26 cellular contexts compared by ENCODE assay signal in the genomic region with DNA sequence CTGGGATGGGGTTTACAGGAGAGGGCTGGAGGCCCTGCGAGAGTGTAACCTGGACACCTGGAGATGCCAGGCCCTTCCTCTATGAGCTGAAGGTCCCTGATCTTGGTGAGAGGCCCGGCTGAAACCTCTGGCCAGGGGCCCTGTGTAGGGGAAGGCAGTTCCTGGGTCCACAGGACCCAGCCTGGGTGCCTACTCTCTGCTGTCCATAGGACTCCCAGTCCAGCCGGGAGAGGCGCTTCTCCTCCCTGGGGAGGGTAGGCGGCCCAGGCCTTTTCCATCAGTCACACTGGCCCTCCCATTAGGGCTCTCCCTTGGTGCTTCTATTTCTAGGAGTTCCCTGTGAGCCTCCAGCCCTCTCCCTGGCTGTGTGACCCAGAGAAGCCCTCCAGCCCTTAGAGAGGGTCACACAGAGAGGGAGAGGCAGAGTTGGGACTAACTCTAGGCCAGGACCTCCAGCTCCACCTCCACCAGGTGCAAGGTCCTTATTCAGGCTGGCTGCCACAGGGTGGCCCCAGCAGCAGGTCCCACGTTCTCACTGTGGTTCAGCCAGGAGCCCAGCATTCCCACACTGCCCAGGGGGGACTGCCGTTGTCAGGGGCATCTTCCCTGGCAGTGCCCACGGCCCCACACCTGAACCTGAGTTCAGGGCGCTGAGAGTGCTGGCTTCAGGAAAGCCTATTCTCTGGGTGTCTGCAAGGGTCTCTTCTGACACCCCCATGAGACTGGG.
DNase-seq lines count a peak whose midpoint lies in the region; ATAC-seq and TF ChIP-seq lines count a peak whose summit lies in the region.
"Had no signal": no experiment of that assay in that cellular context is flagged by ENCODE, and none has a peak within 500 bp of the region (broad histone marks: within the 10 kb centered on the region; RNA-seq: fewer than 3 reads in every experiment).

No MANE protein-coding gene starts in this region.

- peaks cover 9% of the 10 kb centered on the region for H3K4me1 Mint-ChIP-seq in CD8-positive, alpha-beta T cell (ENCODE audit: low read depth)

- CTCF ChIA-PET in CD8-positive, alpha-beta T cell (lab: Charles Lee): interaction anchor here (0.7 to 3.1 kb wide), 2 partner anchors 48 to 233 kb away, joined by 3 to 17 read pairs; no protein-coding TSS in a partner anchor

- no peak for TF ChIP-seq CTCF in transverse colon (IDR thresholded peaks at IDR 0.05)
- TF ChIP-seq CTCF in CD8-positive, alpha-beta T cell (IDR thresholded peaks at IDR 0.05): no peak

- H3K4me3 ChIP-seq in transverse colon: no peak overlapping the region
- H3K4me3 ChIP-seq in CD8-positive, alpha-beta T cell (ENCODE audit: low read depth, low read length): no peak overlapping the region
- H3K4me3 ChIP-seq: gastrocnemius medialis had no signal

- ATAC-seq in CD8-positive, alpha-beta T cell: no peak
- ATAC-seq: esophagus mucosa; gastrocnemius medialis; HCT116; naive thymus-derived CD8-positive, alpha-beta T cell had no signal

- no peak overlapping the region for H3K27ac Mint-ChIP-seq in CD8-positive, alpha-beta T cell
- H3K27ac Mint-ChIP-seq: activated B cell treated with CpG ODN at 0.5 μM for 24 hours; activated naive CD4-positive, alpha-beta T cell treated with anti-CD3 and anti-CD28 coated beads, Interleukin-2, amount 50 U/mL, for 24 hours; memory B cell had no signal

- H3K27me3 ChIP-seq in transverse colon: no peaks in the 10 kb centered on the region
- peaks cover 7% of the 10 kb centered on the region for H3K27me3 ChIP-seq in CD8-positive, alpha-beta T cell (ENCODE audit: insufficient read depth, low read length)
- H3K27me3 ChIP-seq: gastrocnemius medialis had no signal

- H3K9me3 Mint-ChIP-seq in CD8-positive, alpha-beta T cell: no peaks in the 10 kb centered on the region
- H3K9me3 Mint-ChIP-seq: activated B cell treated with CpG ODN at 0.5 μM for 24 hours; activated naive CD4-positive, alpha-beta T cell treated with anti-CD3 and anti-CD28 coated beads, Interleukin-2, amount 50 U/mL, for 24 hours; memory B cell; naive thymus-derived CD8-positive, alpha-beta T cell had no signal

- H3K4me1 ChIP-seq in transverse colon: peaks cover 7 to 22% (median 12%) of the 10 kb centered on the region in 4 donors
- peaks cover 7% of the 10 kb centered on the region for H3K4me1 ChIP-seq in CD8-positive, alpha-beta T cell (ENCODE audit: insufficient read depth, low read length)

- H3K27me3 Mint-ChIP-seq in CD8-positive, alpha-beta T cell (ENCODE audit: low read depth): peaks cover 26% of the 10 kb centered on the region

- peak; percentile 48 for DNase-seq in activated CD8-positive, alpha-beta memory T cell treated with anti-CD3 and anti-CD28 coated beads for 24 hours
- DNase-seq in activated CD8-positive, alpha-beta memory T cell treated with anti-CD3 and anti-CD28 coated beads, Interleukin-2, amount 50 U/mL, for 4 hours: no peak
- DNase-seq in ecto neural progenitor cell (ENCODE audit: low spot score) (peak; percentile 38), mesenteric fat pad (ENCODE audit: low spot score) (peak; percentile 87), transverse colon (peak; percentile 6), H4 (ENCODE audit: low spot score) (no peak)
- DNase-seq in activated CD4-positive, alpha-beta T cell treated with anti-CD3 and anti-CD28 coated beads, Interleukin-2, amount 50 U/mL, for 1 hour: no peak
- no peak for DNase-seq in CD8-positive, alpha-beta T cell
- DNase-seq: 8988T; activated B cell treated with CpG ODN at 0.5 μM for 24 hours; AML-193; DMS53; effector memory CD4-positive, alpha-beta T cell; gastrocnemius medialis; GF-D8; KG1; kidney; naive thymus-derived CD8-positive, alpha-beta T cell; NCI-H146; NCI-H2171 treated with DMSO at 0.1 percent for 48 hours; NCI-H526 had no signal

- no peak for TF ChIP-seq EP300 in transverse colon (IDR thresholded peaks at IDR 0.05; ENCODE audit: low read depth)

- no peaks in the 10 kb centered on the region for H3K36me3 Mint-ChIP-seq in CD8-positive, alpha-beta T cell
- H3K36me3 Mint-ChIP-seq: activated naive CD4-positive, alpha-beta T cell treated with anti-CD3 and anti-CD28 coated beads, Interleukin-2, amount 50 U/mL, for 24 hours; memory B cell had no signal

- H3K27ac ChIP-seq in transverse colon: no peak overlapping the region
- H3K27ac ChIP-seq in CD8-positive, alpha-beta T cell (ENCODE audit: low read depth, low read length): no peak overlapping the region
- H3K27ac ChIP-seq: gastrocnemius medialis, RWPE1 had no signal

- WGBS in transverse colon (ENCODE audit: low coverage in 1 of 2), 2 donors: 95% methylated on average over 9 of the region's 9 CpGs; no CpG with 5 or more reads in 1 of the 2 donors

- intact Hi-C loops in transverse colon (cut with DNase I; ENCODE audit: low total_unique reads): loop anchor here (5.0 kb wide), 1 partner anchor 232 kb away; no protein-coding TSS in a partner anchor
- intact Hi-C loops in CD8-positive, alpha-beta T cell (cut with DNase I, micrococcal nuclease): no loop called here

- no peaks in the 10 kb centered on the region for H3K9me3 ChIP-seq in transverse colon
- no peaks in the 10 kb centered on the region for H3K9me3 ChIP-seq in CD8-positive, alpha-beta T cell (ENCODE audit: low read length)
- H3K9me3 ChIP-seq: gastrocnemius medialis had no signal

- no peaks in the 10 kb centered on the region for H3K36me3 ChIP-seq in transverse colon
- no peaks in the 10 kb centered on the region for H3K36me3 ChIP-seq in CD8-positive, alpha-beta T cell (ENCODE audit: insufficient read depth, low read length)
- H3K36me3 ChIP-seq: gastrocnemius medialis had no signal

- in situ Hi-C loops in transverse colon (cut with MboI; ENCODE audit: low pct_ligation_motif_present in 1 of 4, low pct_unique_long_range_greater_than_20kb in 1 of 4, low sequenced_read_pairs in 3 of 4): loop anchor here in 1 of 4 donors (10.0 kb wide), 1 partner anchor 64 kb away; no protein-coding TSS in a partner anchor

- POLR2A ChIA-PET in CD8-positive, alpha-beta T cell (lab: Charles Lee): no interaction called here

- TF ChIP-seq POLR2A in transverse colon (IDR thresholded peaks at IDR 0.05): no peak

- no peak overlapping the region for H3K4me3 Mint-ChIP-seq in CD8-positive, alpha-beta T cell
- H3K4me3 Mint-ChIP-seq: activated B cell treated with CpG ODN at 0.5 μM for 24 hours; activated naive CD4-positive, alpha-beta T cell treated with anti-CD3 and anti-CD28 coated beads, Interleukin-2, amount 50 U/mL, for 24 hours; memory B cell; naive thymus-derived CD8-positive, alpha-beta T cell had no signal

Comparison
In these comparisons a context has a peak if more than half of its experiments do, and no peak if none do; other contexts are left out.
1. DNase-seq: peak in activated CD8-positive, alpha-beta memory T cell treated with anti-CD3 and anti-CD28 coated beads for 24 hours (single experiment), ecto neural progenitor cell (single experiment), mesenteric fat pad (single experiment) and transverse colon (single experiment); none in activated CD8-positive, alpha-beta memory T cell treated with anti-CD3 and anti-CD28 coated beads, Interleukin-2, amount 50 U/mL, for 4 hours (single experiment), activated CD4-positive, alpha-beta T cell treated with anti-CD3 and anti-CD28 coated beads, Interleukin-2, amount 50 U/mL, for 1 hour (single experiment), CD8-positive, alpha-beta T cell (0 of 7) and H4 (single experiment).